Comparison of ENCODE assay signal across 24 cellular contexts in genomic region chr14:65928995-65929394, GRCh38.
DNase-seq lines count a peak whose midpoint lies in the region; ATAC-seq and TF ChIP-seq lines count a peak whose summit lies in the region.
"Had no signal": no experiment of that assay in that cellular context is flagged by ENCODE, and none has a peak within 500 bp of the region (broad histone marks: within the 10 kb centered on the region; RNA-seq: fewer than 3 reads in every experiment).

No MANE protein-coding gene starts in this region.

- H3K36me3 Mint-ChIP-seq in activated T-cell treated with anti-CD3 and anti-CD28 coated beads, Interleukin-2, amount 50 U/mL, for 24 hours (ENCODE audit: low read depth) = no peaks in the 10 kb centered on the region
- H3K36me3 Mint-ChIP-seq in activated naive CD8-positive, alpha-beta T cell treated with anti-CD3 and anti-CD28 coated beads, Interleukin-2, amount 50 U/mL, for 24 hours (ENCODE audit: low read depth) = no peaks in the 10 kb centered on the region
- no peaks in the 10 kb centered on the region for H3K36me3 Mint-ChIP-seq in osteocyte (ENCODE audit: unreplicated experiment)

- no peaks in the 10 kb centered on the region for H3K36me3 ChIP-seq in KOPT-K1 (ENCODE audit: insufficient read depth, low read length)
- H3K36me3 ChIP-seq: BLaER1 treated with 17β-estradiol and CSF1 and Interleukin-3, amounts not matched to agents 10 nM and 100 nM; breast epithelium; colonic mucosa; HAP-1; heart right ventricle; uterus; WERI-Rb-1 had no signal

- no peaks in the 10 kb centered on the region for H3K9me3 Mint-ChIP-seq in activated T-cell treated with anti-CD3 and anti-CD28 coated beads, Interleukin-2, amount 50 U/mL, for 24 hours
- peaks cover 4% of the 10 kb centered on the region for H3K9me3 Mint-ChIP-seq in activated naive CD8-positive, alpha-beta T cell treated with anti-CD3 and anti-CD28 coated beads, Interleukin-2, amount 50 U/mL, for 24 hours
- H3K9me3 Mint-ChIP-seq in osteocyte (ENCODE audit: unreplicated experiment) = peaks cover 13% of the 10 kb centered on the region

- no peaks in the 10 kb centered on the region for H3K27me3 Mint-ChIP-seq in activated T-cell treated with anti-CD3 and anti-CD28 coated beads, Interleukin-2, amount 50 U/mL, for 24 hours
- H3K27me3 Mint-ChIP-seq in activated naive CD8-positive, alpha-beta T cell treated with anti-CD3 and anti-CD28 coated beads, Interleukin-2, amount 50 U/mL, for 24 hours = no peaks in the 10 kb centered on the region
- H3K27me3 Mint-ChIP-seq in osteocyte (ENCODE audit: unreplicated experiment) = no peaks in the 10 kb centered on the region

- no peak for TF ChIP-seq CTCF in osteocyte (IDR thresholded peaks at IDR 0.05)

- peaks cover 42% of the 10 kb centered on the region for H3K4me1 Mint-ChIP-seq in activated T-cell treated with anti-CD3 and anti-CD28 coated beads, Interleukin-2, amount 50 U/mL, for 24 hours (ENCODE audit: low read depth)
- H3K4me1 Mint-ChIP-seq in activated naive CD8-positive, alpha-beta T cell treated with anti-CD3 and anti-CD28 coated beads, Interleukin-2, amount 50 U/mL, for 24 hours = peaks cover 41% of the 10 kb centered on the region
- no peaks in the 10 kb centered on the region for H3K4me1 Mint-ChIP-seq in osteocyte (ENCODE audit: unreplicated experiment)

- H3K4me3 Mint-ChIP-seq in activated T-cell treated with anti-CD3 and anti-CD28 coated beads, Interleukin-2, amount 50 U/mL, for 24 hours = no peak overlapping the region
- no peak overlapping the region for H3K4me3 Mint-ChIP-seq in activated naive CD8-positive, alpha-beta T cell treated with anti-CD3 and anti-CD28 coated beads, Interleukin-2, amount 50 U/mL, for 24 hours
- no peak overlapping the region for H3K4me3 Mint-ChIP-seq in osteocyte (ENCODE audit: unreplicated experiment)

- H3K9me3 ChIP-seq in KOPT-K1 (ENCODE audit: insufficient read depth, low read length, poor library complexity, severe bottlenecking) = no peaks in the 10 kb centered on the region
- H3K9me3 ChIP-seq: BLaER1 treated with 17β-estradiol and CSF1 and Interleukin-3, amounts not matched to agents 10 nM and 100 nM; breast epithelium; colonic mucosa; HAP-1; heart right ventricle; uterus had no signal

- peak overlapping the region; percentile 76 for H3K27ac Mint-ChIP-seq in activated T-cell treated with anti-CD3 and anti-CD28 coated beads, Interleukin-2, amount 50 U/mL, for 24 hours
- H3K27ac Mint-ChIP-seq in activated naive CD8-positive, alpha-beta T cell treated with anti-CD3 and anti-CD28 coated beads, Interleukin-2, amount 50 U/mL, for 24 hours = peak overlapping the region; percentile 17
- no peak overlapping the region for H3K27ac Mint-ChIP-seq in osteocyte (ENCODE audit: unreplicated experiment)

- H3K27ac ChIP-seq in KOPT-K1 (ENCODE audit: low read depth, low read length, poor library complexity, severe bottlenecking) = peak overlapping the region; percentile 70
- H3K27ac ChIP-seq: BLaER1 treated with 17β-estradiol and CSF1 and Interleukin-3, amounts not matched to agents 10 nM and 100 nM; breast epithelium; colonic mucosa; foreskin keratinocyte; heart right ventricle; uterus; WERI-Rb-1 had no signal

- no peak for ATAC-seq in activated naive CD8-positive, alpha-beta T cell treated with anti-CD3 and anti-CD28 coated beads, Interleukin-2, amount 50 U/mL, for 24 hours
- no peak for ATAC-seq in GM18511 (IDR thresholded peaks at IDR 0.05; ENCODE audit: unreplicated experiment)
- ATAC-seq: foreskin keratinocyte, heart right ventricle, left cardiac atrium had no signal

- DNase-seq in activated T-cell treated with anti-CD3 and anti-CD28 coated beads, Interleukin-2, amount 50 U/mL, for 24 hours = no peak
- DNase-seq in activated T-cell treated with anti-CD3 and anti-CD28 coated beads for 4 hours (no peak), osteocyte (ENCODE audit: extremely low spot score, unreplicated experiment) (peak; percentile 83), HuH-7.5 (ENCODE audit: low spot score) (no peak), A172 (ENCODE audit: low spot score) (no peak)
- no peak for DNase-seq in activated naive CD8-positive, alpha-beta T cell treated with anti-CD3 and anti-CD28 coated beads, Interleukin-2, amount 50 U/mL, for 24 hours
- DNase-seq: activated CD8-positive, alpha-beta memory T cell treated with anti-CD3 and anti-CD28 coated beads for 24 hours; amniotic stem cell; colonic mucosa; effector memory CD4-positive, alpha-beta T cell; foreskin keratinocyte; heart right ventricle; left cardiac atrium; NCI-H1092 treated with DMSO at 0.1 percent for 48 hours; NCI-H526 treated with DMSO at 0.1 percent for 48 hours; occipital lobe; small intestine; uterus; WERI-Rb-1 had no signal
